Comparison of ENCODE assay signal across 30 cellular contexts in the genomic region with DNA sequence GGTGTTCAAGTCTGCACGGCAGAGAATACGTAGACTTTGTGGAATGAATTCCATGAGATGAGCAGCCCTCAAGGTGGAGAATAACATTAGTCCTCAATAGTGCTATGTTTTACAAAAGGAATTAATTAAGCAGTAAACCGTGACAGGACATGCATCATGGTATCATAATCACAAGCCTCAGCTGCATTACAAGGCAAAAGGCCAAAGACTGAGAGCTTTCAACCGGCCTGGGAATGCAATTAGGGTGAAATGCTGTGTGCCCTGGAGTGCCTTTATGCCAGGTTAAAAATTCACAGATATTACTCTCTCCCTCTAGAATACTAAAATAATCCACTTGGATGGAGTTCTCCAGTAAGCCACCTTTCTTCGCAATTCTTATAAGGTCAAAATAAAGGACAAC.
DNase-seq lines count a peak whose midpoint lies in the region; ATAC-seq, FAIRE-seq and TF ChIP-seq lines count a peak whose summit lies in the region.
"Had no signal": no experiment of that assay in that cellular context is flagged by ENCODE, and none has a peak within 500 bp of the region (broad histone marks: within the 10 kb centered on the region; RNA-seq: fewer than 3 reads in every experiment).

No MANE protein-coding gene starts in this region.

- no peaks in the 10 kb centered on the region for H3K79me2 ChIP-seq in keratinocyte (ENCODE audit: control insufficient read depth, insufficient read depth, low read length)

- dilution Hi-C loops in keratinocyte (cut with MboI; ENCODE audit: extremely low pct_ligation_motif_present, low sequenced_read_pairs): loop anchor here (25.0 kb wide), 1 partner anchor 414 kb away; no protein-coding TSS in a partner anchor

- peaks cover 29% of the 10 kb centered on the region for H3K4me1 Mint-ChIP-seq in activated T-cell treated with anti-CD3 and anti-CD28 coated beads, Interleukin-2, amount 50 U/mL, for 4 hours (ENCODE audit: low read depth)

- H3K9me3 ChIP-seq in keratinocyte (ENCODE audit: control insufficient read depth, low read depth, low read length) (no peaks in the 10 kb centered on the region), esophagus muscularis mucosa (no peaks in the 10 kb centered on the region), tibial artery (no peaks in the 10 kb centered on the region)
- H3K9me3 ChIP-seq: tibial nerve had no signal

- H3K36me3 Mint-ChIP-seq in activated T-cell treated with anti-CD3 and anti-CD28 coated beads, Interleukin-2, amount 50 U/mL, for 4 hours (ENCODE audit: insufficient read depth): peaks cover 25% of the 10 kb centered on the region

- no peak overlapping the region for H2AFZ ChIP-seq in keratinocyte (ENCODE audit: control insufficient read depth, low read length)
- H2AFZ ChIP-seq: GM23248 had no signal

- no peak for ATAC-seq in activated T-cell treated with anti-CD3 and anti-CD28 coated beads, Interleukin-2, amount 50 U/mL, for 4 hours
- ATAC-seq: activated CD8-positive, alpha-beta T cell treated with anti-CD3 and anti-CD28 coated beads, Interleukin-2, amount 10 ng/mL, durations not matched to agents 7 days and 5 days; activated T-helper 17 cell treated with anti-CD3 and anti-CD28 coated beads, Interleukin-2, amount 50 U/mL, for 72 hours; K562; natural killer cell treated with Interleukin-12 subunit alpha and Interleukin-12 subunit beta and Interleukin-15 and Interleukin-18, amount 100 ng/mL, for 72 hours had no signal

- H3K4me1 ChIP-seq in keratinocyte (ENCODE audit: control insufficient read depth, extremely low read depth, insufficient read depth, low read length) (peaks cover 26% of the 10 kb centered on the region), esophagus muscularis mucosa (peaks cover 14 to 28% (median 18%) of the 10 kb centered on the region in 4 donors), tibial artery (peaks cover 0 to 21% (median 4%) of the 10 kb centered on the region in 4 donors)

- no peak for TF ChIP-seq EP300 in esophagus muscularis mucosa (IDR thresholded peaks at IDR 0.05)

- H3K4me3 ChIP-seq in AG10803 (ENCODE audit: low read length): no peak overlapping the region
- no peak overlapping the region for H3K4me3 ChIP-seq in astrocyte of the cerebellum (ENCODE audit: low read depth, low read length)
- no peak overlapping the region for H3K4me3 ChIP-seq in keratinocyte (ENCODE audit: control insufficient read depth in 2 of 3, extremely low read depth in 1 of 3, insufficient read depth in 2 of 3, low read depth in 1 of 3, low read length in 3 of 3)
- no peak overlapping the region for H3K4me3 ChIP-seq in esophagus muscularis mucosa
- no peak overlapping the region for H3K4me3 ChIP-seq in tibial artery
- H3K4me3 ChIP-seq: GM23248, K562, tibial nerve had no signal

- no peak for TF ChIP-seq POLR2A in esophagus muscularis mucosa (IDR thresholded peaks at IDR 0.05; ENCODE audit: low read depth)

- H3K9ac ChIP-seq in keratinocyte (ENCODE audit: control insufficient read depth, extremely low read depth, insufficient read depth, low read length): no peak overlapping the region
- H3K9ac ChIP-seq: GM23248 had no signal

- no peak overlapping the region for H3K4me3 Mint-ChIP-seq in activated T-cell treated with anti-CD3 and anti-CD28 coated beads, Interleukin-2, amount 50 U/mL, for 4 hours
- H3K4me3 Mint-ChIP-seq: activated CD4-positive, alpha-beta T cell treated with anti-CD3 and anti-CD28 coated beads for 36 hours; activated CD8-positive, alpha-beta T cell treated with anti-CD3 and anti-CD28 coated beads, Interleukin-2, amount 10 ng/mL, durations not matched to agents 7 days and 5 days; activated T-helper 17 cell treated with anti-CD3 and anti-CD28 coated beads, Interleukin-2, amount 50 U/mL, for 72 hours; natural killer cell treated with Interleukin-12 subunit alpha and Interleukin-12 subunit beta and Interleukin-15 and Interleukin-18, amount 100 ng/mL, for 72 hours had no signal

- intact Hi-C loops in esophagus muscularis mucosa (cut with DNase I) (loop anchor here (10.0 kb wide), 3 partner anchors 427 to 763 kb away; no protein-coding TSS in a partner anchor), tibial artery (cut with DNase I; ENCODE audit: low total_unique reads) (loop anchor here (10.0 kb wide), 1 partner anchor 753 kb away; no protein-coding TSS in a partner anchor)

- in situ Hi-C loops in astrocyte of the cerebellum (cut with HindIII; ENCODE audit: low sequenced_read_pairs): loop anchor here (5.0 kb wide), 1 partner anchor 766 kb away; no protein-coding TSS in a partner anchor

- peak; percentile 43 for FAIRE-seq in keratinocyte (lab: Jason Lieb, UNC)
- FAIRE-seq: bronchial epithelial cell, HTR-8/SVneo, K562, kidney had no signal

- 87% methylated on average over 5 of the region's 5 CpGs for WGBS in esophagus muscularis mucosa

- DNase-seq in AG10803 (ENCODE audit: low read depth) (peak; percentile 45), DMS79 (lab: John Stamatoyannopoulos, UW) (peak; percentile 88), astrocyte of the cerebellum (ENCODE audit: low read depth) (peak; percentile 13), keratinocyte (ENCODE audit: low read depth, low spot score) (no peak), esophagus muscularis mucosa (ENCODE audit: extremely low spot score) (no peak), tibial artery (no peak), NCI-H1417 (lab: John Stamatoyannopoulos, UW) (no peak)
- DNase-seq in activated T-cell treated with anti-CD3 and anti-CD28 coated beads, Interleukin-2, amount 50 U/mL, for 4 hours: no peak
- DNase-seq: activated CD4-positive, alpha-beta T cell treated with anti-CD3 and anti-CD28 coated beads for 36 hours; activated CD8-positive, alpha-beta T cell treated with anti-CD3 and anti-CD28 coated beads, Interleukin-2, amount 10 ng/mL, durations not matched to agents 7 days and 5 days; activated naive CD4-positive, alpha-beta T cell treated with anti-CD3 and anti-CD28 coated beads, Interleukin-2, amount 50 U/mL, for 16 hours; amniotic stem cell; C1 segment of cervical spinal cord; DMS53; GDM1; GM23248; kidney; NCI-H1092; NCI-H2029 treated with DMSO at 0.1 percent for 48 hours; NCI-H2227 treated with DMSO at 0.1 percent for 48 hours; NCI-H69; SHP77 treated with DMSO at 0.1 percent for 48 hours; stimulated activated CD4-positive, alpha-beta T cell treated with anti-CD3 and anti-CD28 coated beads, Interleukin-4, amount 100 ng/mL, for 1 hour; SW 1271 had no signal

- no peaks in the 10 kb centered on the region for H3K9me1 ChIP-seq in keratinocyte (ENCODE audit: control insufficient read depth, extremely low read depth, insufficient read depth, low read length)

- no peak overlapping the region for H3K4me2 ChIP-seq in keratinocyte (ENCODE audit: control insufficient read depth, extremely low read depth, insufficient read depth, low read depth, low read length)

- H3K9me3 Mint-ChIP-seq in activated T-cell treated with anti-CD3 and anti-CD28 coated beads, Interleukin-2, amount 50 U/mL, for 4 hours: no peaks in the 10 kb centered on the region
- H3K9me3 Mint-ChIP-seq: activated T-helper 17 cell treated with anti-CD3 and anti-CD28 coated beads, Interleukin-2, amount 50 U/mL, for 72 hours; natural killer cell treated with Interleukin-12 subunit alpha and Interleukin-12 subunit beta and Interleukin-15 and Interleukin-18, amount 100 ng/mL, for 72 hours had no signal

- H4K20me1 ChIP-seq in keratinocyte (ENCODE audit: control insufficient read depth, extremely low read depth, insufficient read depth, low read length): no peaks in the 10 kb centered on the region

- TF ChIP-seq CTCF in AG10803 (conservative IDR thresholded peaks at IDR 0.05; ENCODE audit: low read length) (no peak), astrocyte of the cerebellum (IDR thresholded peaks at IDR 0.05; ENCODE audit: low read depth, low read length, missing control alignments) (no peak), keratinocyte (optimal IDR thresholded peaks at IDR 0.05 in 1 of 3, IDR thresholded peaks at IDR 0.05 in 1 of 3, conservative IDR thresholded peaks at IDR 0.05 in 1 of 3; ENCODE audit: extremely low read depth in 1 of 3, insufficient read depth in 2 of 3, low read length in 3 of 3) (no peak), esophagus muscularis mucosa (IDR thresholded peaks at IDR 0.05) (no peak), tibial artery (IDR thresholded peaks at IDR 0.05) (no peak)

- H3K27me3 Mint-ChIP-seq in activated T-cell treated with anti-CD3 and anti-CD28 coated beads, Interleukin-2, amount 50 U/mL, for 4 hours (ENCODE audit: low read depth): no peaks in the 10 kb centered on the region
- H3K27me3 Mint-ChIP-seq: activated CD4-positive, alpha-beta T cell treated with anti-CD3 and anti-CD28 coated beads for 36 hours; activated T-helper 17 cell treated with anti-CD3 and anti-CD28 coated beads, Interleukin-2, amount 50 U/mL, for 72 hours; natural killer cell treated with Interleukin-12 subunit alpha and Interleukin-12 subunit beta and Interleukin-15 and Interleukin-18, amount 100 ng/mL, for 72 hours had no signal

- no peaks in the 10 kb centered on the region for H3K36me3 ChIP-seq in keratinocyte (ENCODE audit: control insufficient read depth in 2 of 2, extremely low read depth in 1 of 2, insufficient read depth in 2 of 2, low read length in 2 of 2)
- peaks cover 0 to 6% (median 0%) of the 10 kb centered on the region in 4 donors for H3K36me3 ChIP-seq in esophagus muscularis mucosa
- H3K36me3 ChIP-seq in tibial artery: peaks cover 0 to 12% (median 0%) of the 10 kb centered on the region in 3 donors

- H3K27ac ChIP-seq in keratinocyte (ENCODE audit: control insufficient read depth, insufficient read depth, low read length) (no peak overlapping the region), esophagus muscularis mucosa (replicated peaks in 1 of 4) (no peak overlapping the region), tibial artery (no peak overlapping the region)
- H3K27ac ChIP-seq: GM23248, tibial nerve had no signal

- H3K27me3 ChIP-seq in keratinocyte (ENCODE audit: control insufficient read depth, extremely low read depth, insufficient read depth, low read length): no peaks in the 10 kb centered on the region
- no peaks in the 10 kb centered on the region for H3K27me3 ChIP-seq in esophagus muscularis mucosa
- no peaks in the 10 kb centered on the region for H3K27me3 ChIP-seq in tibial artery
- H3K27me3 ChIP-seq: tibial nerve had no signal

Comparison
In these comparisons a context has a peak if more than half of its experiments do, and no peak if none do; other contexts are left out.
1. DNase-seq: peak in AG10803 (single experiment), DMS79 (single experiment) and astrocyte of the cerebellum (single experiment); none in keratinocyte (single experiment), esophagus muscularis mucosa (single experiment), tibial artery (0 of 2), NCI-H1417 (0 of 3) and activated T-cell treated with anti-CD3 and anti-CD28 coated beads, Interleukin-2, amount 50 U/mL, for 4 hours (single experiment).